In the genomic region with DNA sequence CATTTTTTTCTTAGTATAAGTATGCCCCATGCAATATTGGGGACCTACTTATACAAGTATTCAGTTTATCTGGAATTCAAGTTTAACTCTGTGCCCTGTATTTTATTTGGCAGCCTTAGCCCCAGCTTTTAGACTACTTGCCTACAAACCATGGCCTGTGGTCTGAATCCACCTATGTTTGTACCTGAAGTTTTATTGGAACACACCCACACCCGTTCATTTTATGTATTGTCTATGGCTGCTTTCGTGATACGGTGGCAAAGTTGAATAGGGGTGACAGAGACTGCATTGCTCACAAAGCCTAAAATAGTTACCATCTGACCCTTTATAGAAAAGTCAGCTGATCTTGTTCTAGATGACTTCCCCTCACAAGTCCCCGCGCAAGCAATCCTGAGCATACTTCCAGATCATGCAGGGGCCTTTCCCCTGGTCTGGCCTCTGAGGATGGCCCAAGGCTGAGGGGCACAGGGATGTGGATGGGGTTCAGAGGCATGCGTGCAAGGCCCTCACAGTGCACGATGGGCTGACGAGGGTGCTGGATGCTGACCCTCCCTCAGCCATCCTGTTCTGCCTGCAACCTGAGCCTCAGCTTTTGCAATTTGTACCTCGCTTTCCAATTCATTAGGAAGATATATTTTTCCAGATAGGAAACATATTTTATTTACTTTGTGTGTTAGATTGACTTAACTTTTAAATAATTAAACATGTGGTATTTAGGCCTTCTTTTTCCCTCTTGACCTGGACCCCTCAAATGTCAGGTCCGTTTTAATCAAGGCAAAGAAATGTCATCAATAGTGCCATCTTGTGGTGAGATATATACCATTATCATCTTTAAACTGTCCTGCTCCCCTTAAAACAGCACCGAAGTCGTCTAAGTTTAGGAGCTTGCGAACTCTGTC, we compare ENCODE assay signal across 8 cellular contexts.
DNase-seq lines count a peak whose midpoint lies in the region; ATAC-seq and TF ChIP-seq lines count a peak whose summit lies in the region.

No MANE protein-coding gene starts in this region.

- H3K4me1 Mint-ChIP-seq in WTC11, result peaks cover 31% of the 10 kb centered on the region
- H3K4me1 Mint-ChIP-seq in stimulated activated naive B cell treated with anti-CD40 and anti-IgM and Interleukin-4, amounts not matched to agents 10 μg/mL and 1 μg/mL and 100 μg/mL, for 72 hours, result peaks cover 2 to 5% of the 10 kb centered on the region in 2 donors

- no peaks in the 10 kb centered on the region for H3K27me3 Mint-ChIP-seq in WTC11 (ENCODE audit: low read depth)
- H3K27me3 Mint-ChIP-seq in stimulated activated naive B cell treated with anti-CD40 and anti-IgM and Interleukin-4, amounts not matched to agents 10 μg/mL and 1 μg/mL and 100 μg/mL, for 72 hours, result peaks cover 23 to 31% of the 10 kb centered on the region in 2 donors

- ATAC-seq in GM21619 (IDR thresholded peaks at IDR 0.05; ENCODE audit: unreplicated experiment) (peak; percentile 47), WTC11 (peak; percentile 35), heart right ventricle (peak in 7 of 8 donors; percentile 19 to 69 (median 33)), HG02884 (IDR thresholded peaks at IDR 0.05; ENCODE audit: unreplicated experiment) (no peak)
- ATAC-seq in stimulated activated naive B cell treated with anti-CD40 and anti-IgM and Interleukin-4, amounts not matched to agents 10 μg/mL and 1 μg/mL and 100 μg/mL, for 72 hours (replicated peaks), result peak; percentile 51 to 65

- CTCF ChIA-PET in WTC11 (lab: Charles Lee), result interaction anchor here (0.6 to 3.4 kb wide), 28 partner anchors 8 to 796 kb away, joined by 3 to 32 read pairs (median 4); partner anchors contain the start of gene FUT8

- TF ChIP-seq CTCF in WTC11 (IDR thresholded peaks at IDR 0.05), result peak; percentile 27; the same call in 1 of the 2 replicates
- TF ChIP-seq CTCF in heart right ventricle (IDR thresholded peaks at IDR 0.05), result peak; percentile 19 to 68 (median 56)

- peaks cover 0 to 6% (median 0%) of the 10 kb centered on the region in 9 donors for H3K4me1 ChIP-seq in heart right ventricle

- DNase-seq in Daoy (ENCODE audit: low read depth) (peak; percentile 21), MV-4-11 (lab: John Stamatoyannopoulos, UW) (peak; percentile 30), WTC11 (ENCODE audit: low spot score) (no peak), heart right ventricle (no peak)
- no peak for DNase-seq in stimulated activated naive B cell treated with anti-CD40 and anti-IgM and Interleukin-4, amounts not matched to agents 10 μg/mL and 1 μg/mL and 100 μg/mL, for 72 hours
- DNase-seq in activated CD8-positive, alpha-beta memory T cell treated with anti-CD3 and anti-CD28 coated beads, Interleukin-2, amount 50 U/mL, for 4 hours, result no peak

- WGBS in heart right ventricle, 2 donors, result 64 to 69% methylated on average over 13 of the region's 13 CpGs

- no peak overlapping the region for H3K27ac ChIP-seq in heart right ventricle

- H3K27me3 ChIP-seq in heart right ventricle, result peaks cover 0 to 14% (median 0%) of the 10 kb centered on the region in 7 donors

- no peaks in the 10 kb centered on the region for H3K9me3 ChIP-seq in heart right ventricle

- peaks cover 9% of the 10 kb centered on the region for H3K9me3 Mint-ChIP-seq in WTC11
- H3K9me3 Mint-ChIP-seq in stimulated activated naive B cell treated with anti-CD40 and anti-IgM and Interleukin-4, amounts not matched to agents 10 μg/mL and 1 μg/mL and 100 μg/mL, for 72 hours, result no peaks in the 10 kb centered on the region

- H3K36me3 ChIP-seq in heart right ventricle, result no peaks in the 10 kb centered on the region

- H3K4me3 ChIP-seq in heart right ventricle, result no peak overlapping the region

- intact Hi-C loops in heart right ventricle (cut with DNase I), result loop anchor here in 9 of 10 donors (2.0 to 10.0 kb wide), 7 partner anchors 134 to 797 kb away; partner anchors contain the start of gene FUT8 (in 7 of the 9)

- H3K27ac Mint-ChIP-seq in WTC11, result no peak overlapping the region
- H3K27ac Mint-ChIP-seq in stimulated activated naive B cell treated with anti-CD40 and anti-IgM and Interleukin-4, amounts not matched to agents 10 μg/mL and 1 μg/mL and 100 μg/mL, for 72 hours, result no peak overlapping the region

- POLR2A ChIA-PET in WTC11 (lab: Charles Lee), result interaction anchor here (0.6 to 1.3 kb wide), 2 partner anchors 10 to 548 kb away, joined by 3 to 7 read pairs; no protein-coding TSS in a partner anchor

- H3K36me3 Mint-ChIP-seq in WTC11, result peaks cover 5% of the 10 kb centered on the region; the same call in 1 of the 2 replicates
- no peaks in the 10 kb centered on the region for H3K36me3 Mint-ChIP-seq in stimulated activated naive B cell treated with anti-CD40 and anti-IgM and Interleukin-4, amounts not matched to agents 10 μg/mL and 1 μg/mL and 100 μg/mL, for 72 hours

- H3K4me3 Mint-ChIP-seq in WTC11, result no peak overlapping the region
- H3K4me3 Mint-ChIP-seq in stimulated activated naive B cell treated with anti-CD40 and anti-IgM and Interleukin-4, amounts not matched to agents 10 μg/mL and 1 μg/mL and 100 μg/mL, for 72 hours, result no peak overlapping the region

TF ChIP-seq in WTC11, 78 proteins besides CTCF, POLR2A, EP300 and RAD21:
- TF ChIP-seq NFE2L1 (CRISPR knock-in tag; IDR thresholded peaks at IDR 0.05), result no peak
- no peak for TF ChIP-seq ZNF219 (CRISPR knock-in tag; IDR thresholded peaks at IDR 0.05; ENCODE audit: borderline replicate concordance)
- no peak for TF ChIP-seq CREM (CRISPR knock-in tag; IDR thresholded peaks at IDR 0.05)
- TF ChIP-seq GRHL2 (CRISPR knock-in tag; IDR thresholded peaks at IDR 0.05; ENCODE audit: insufficient replicate concordance, severe bottlenecking), result no peak
- TF ChIP-seq FOXK1 (CRISPR knock-in tag; IDR thresholded peaks at IDR 0.05), result no peak
- TF ChIP-seq, protein P1, sequence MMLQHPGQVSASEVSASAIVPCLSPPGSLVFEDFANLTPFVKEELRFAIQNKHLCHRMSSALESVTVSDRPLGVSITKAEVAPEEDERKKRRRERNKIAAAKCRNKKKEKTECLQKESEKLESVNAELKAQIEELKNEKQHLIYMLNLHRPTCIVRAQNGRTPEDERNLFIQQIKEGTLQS (CRISPR knock-in tag; conservative IDR thresholded peaks at IDR 0.05), result no peak
- no peak for TF ChIP-seq ZSCAN18 (CRISPR knock-in tag; IDR thresholded peaks at IDR 0.05)
- TF ChIP-seq, protein P2, sequence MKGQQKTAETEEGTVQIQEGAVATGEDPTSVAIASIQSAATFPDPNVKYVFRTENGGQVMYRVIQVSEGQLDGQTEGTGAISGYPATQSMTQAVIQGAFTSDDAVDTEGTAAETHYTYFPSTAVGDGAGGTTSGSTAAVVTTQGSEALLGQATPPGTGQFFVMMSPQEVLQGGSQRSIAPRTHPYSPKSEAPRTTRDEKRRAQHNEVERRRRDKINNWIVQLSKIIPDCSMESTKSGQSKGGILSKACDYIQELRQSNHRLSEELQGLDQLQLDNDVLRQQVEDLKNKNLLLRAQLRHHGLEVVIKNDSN (CRISPR knock-in tag; IDR thresholded peaks at IDR 0.05), result no peak
TF ChIP-seq in WTC11: peak in this region for 0.

Comparison
In these comparisons a context has a peak if more than half of its experiments do, and no peak if none do; other contexts are left out.
1. DNase-seq: peak in Daoy (single experiment) and MV-4-11 (single experiment); none in WTC11 (single experiment), heart right ventricle (0 of 2), stimulated activated naive B cell treated with anti-CD40 and anti-IgM and Interleukin-4, amounts not matched to agents 10 μg/mL and 1 μg/mL and 100 μg/mL, for 72 hours (single experiment) and activated CD8-positive, alpha-beta memory T cell treated with anti-CD3 and anti-CD28 coated beads, Interleukin-2, amount 50 U/mL, for 4 hours (single experiment).